1 cellular context compared by ENCODE assay signal in genomic region chr7:39721919-39722597, GRCh38.
TF ChIP-seq lines count a peak whose summit lies in the region.

No MANE protein-coding gene starts in this region.

TF ChIP-seq in K562, 482 proteins besides CTCF, POLR2A, EP300 and RAD21 (continued from another document and continues in another):
- TF ChIP-seq HMGXB4 (CRISPR knock-in tag; IDR thresholded peaks at IDR 0.05) (no peak), MAX (CRISPR knock-in tag; IDR thresholded peaks at IDR 0.05) (no peak), ARNT (IDR thresholded peaks at IDR 0.05) (peak in 1 of 2 experiments; percentile 21; a peak in 1 of 4 replicates), ZNF584 (CRISPR knock-in tag; IDR thresholded peaks at IDR 0.05; ENCODE audit: low read depth) (no peak), ZNF324 (CRISPR knock-in tag; IDR thresholded peaks at IDR 0.05) (no peak), RBM15 (IDR thresholded peaks at IDR 0.05; ENCODE audit: insufficient read depth, low read length) (no peak), MYC (IDR thresholded peaks at IDR 0.05; ENCODE audit: low read depth, low read length) (peak; percentile 85), MYC (CRISPR knock-in tag; IDR thresholded peaks at IDR 0.05; ENCODE audit: borderline replicate concordance, low read depth) (no peak), SLC30A9 (CRISPR knock-in tag; IDR thresholded peaks at IDR 0.05) (no peak), BRCA1 (IDR thresholded peaks at IDR 0.05) (no peak), BRCA1 (CRISPR knock-in tag; IDR thresholded peaks at IDR 0.05) (no peak), KLF10 (CRISPR knock-in tag; IDR thresholded peaks at IDR 0.05) (no peak), SIN3A (IDR thresholded peaks at IDR 0.05; ENCODE audit: borderline replicate concordance in 2 of 2, control insufficient read depth in 1 of 2, low read depth in 2 of 2, low read length in 2 of 2) (0 out of 4 replicates have a peak, but pooled peaks have one; percentile 35 to 39), HIVEP1 (CRISPR knock-in tag; IDR thresholded peaks at IDR 0.05) (no peak), ZNF444 (CRISPR knock-in tag; IDR thresholded peaks at IDR 0.05) (no peak), RAD51 (IDR thresholded peaks at IDR 0.05; ENCODE audit: borderline replicate concordance, low read depth) (no peak), ZNF778 (CRISPR knock-in tag; IDR thresholded peaks at IDR 0.05) (no peak), ZNF79 (CRISPR knock-in tag; IDR thresholded peaks at IDR 0.05; ENCODE audit: low read depth) (no peak), ZNF717 (CRISPR knock-in tag; IDR thresholded peaks at IDR 0.05) (no peak), ZNF592 (IDR thresholded peaks at IDR 0.05) (peak; percentile 69), ZFP36 (IDR thresholded peaks at IDR 0.05; ENCODE audit: low read depth, low read length, partially characterized antibody) (no peak), SFPQ (IDR thresholded peaks at IDR 0.05; ENCODE audit: low read depth, low read length) (no peak), ZNF76 (CRISPR knock-in tag; IDR thresholded peaks at IDR 0.05; ENCODE audit: borderline replicate concordance) (no peak), ZNF184 (CRISPR knock-in tag; IDR thresholded peaks at IDR 0.05) (no peak), ATF2 (CRISPR knock-in tag; IDR thresholded peaks at IDR 0.05) (no peak), THRAP3 (IDR thresholded peaks at IDR 0.05; ENCODE audit: borderline replicate concordance) (no peak), ZNF354B (CRISPR knock-in tag; IDR thresholded peaks at IDR 0.05) (0 out of 2 replicates have a peak, but pooled peaks have one; percentile 18), ZNF766 (CRISPR knock-in tag; conservative IDR thresholded peaks at IDR 0.05) (0 out of 2 replicates have a peak, but pooled peaks have one; percentile 45), ARHGAP35 (IDR thresholded peaks at IDR 0.05; ENCODE audit: partially characterized antibody) (no peak), CHAMP1 (IDR thresholded peaks at IDR 0.05) (no peak), TGIF2 (CRISPR knock-in tag; IDR thresholded peaks at IDR 0.05) (no peak), ZNF217 (CRISPR knock-in tag; IDR thresholded peaks at IDR 0.05) (no peak), NCOA2 (IDR thresholded peaks at IDR 0.05; ENCODE audit: partially characterized antibody in 2 of 2) (no peak), BRD4 (IDR thresholded peaks at IDR 0.05) (0 out of 2 replicates have a peak, but pooled peaks have one; percentile 52), ELF4 (CRISPR knock-in tag; IDR thresholded peaks at IDR 0.05) (no peak), NONO (IDR thresholded peaks at IDR 0.05; ENCODE audit: low read depth in 2 of 2, low read length in 1 of 2) (no peak)
- TF ChIP-seq, protein P1, sequence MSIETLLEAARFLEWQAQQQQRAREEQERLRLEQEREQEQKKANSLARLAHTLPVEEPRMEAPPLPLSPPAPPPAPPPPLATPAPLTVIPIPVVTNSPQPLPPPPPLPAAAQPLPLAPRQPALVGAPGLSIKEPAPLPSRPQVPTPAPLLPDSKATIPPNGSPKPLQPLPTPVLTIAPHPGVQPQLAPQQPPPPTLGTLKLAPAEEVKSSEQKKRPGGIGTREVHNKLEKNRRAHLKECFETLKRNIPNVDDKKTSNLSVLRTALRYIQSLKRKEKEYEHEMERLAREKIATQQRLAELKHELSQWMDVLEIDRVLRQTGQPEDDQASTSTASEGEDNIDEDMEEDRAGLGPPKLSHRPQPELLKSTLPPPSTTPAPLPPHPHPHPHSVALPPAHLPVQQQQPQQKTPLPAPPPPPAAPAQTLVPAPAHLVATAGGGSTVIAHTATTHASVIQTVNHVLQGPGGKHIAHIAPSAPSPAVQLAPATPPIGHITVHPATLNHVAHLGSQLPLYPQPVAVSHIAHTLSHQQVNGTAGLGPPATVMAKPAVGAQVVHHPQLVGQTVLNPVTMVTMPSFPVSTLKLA (conservative IDR thresholded peaks at IDR 0.05), result 0 out of 4 replicates have a peak, but pooled peaks of 1 of the 2 experiments have one; percentile 33
- TF ChIP-seq, protein P2, sequence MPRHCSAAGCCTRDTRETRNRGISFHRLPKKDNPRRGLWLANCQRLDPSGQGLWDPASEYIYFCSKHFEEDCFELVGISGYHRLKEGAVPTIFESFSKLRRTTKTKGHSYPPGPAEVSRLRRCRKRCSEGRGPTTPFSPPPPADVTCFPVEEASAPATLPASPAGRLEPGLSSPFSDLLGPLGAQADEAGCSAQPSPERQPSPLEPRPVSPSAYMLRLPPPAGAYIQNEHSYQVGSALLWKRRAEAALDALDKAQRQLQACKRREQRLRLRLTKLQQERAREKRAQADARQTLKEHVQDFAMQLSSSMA (CRISPR knock-in tag; IDR thresholded peaks at IDR 0.05), result no peak
- TF ChIP-seq, protein P3, sequence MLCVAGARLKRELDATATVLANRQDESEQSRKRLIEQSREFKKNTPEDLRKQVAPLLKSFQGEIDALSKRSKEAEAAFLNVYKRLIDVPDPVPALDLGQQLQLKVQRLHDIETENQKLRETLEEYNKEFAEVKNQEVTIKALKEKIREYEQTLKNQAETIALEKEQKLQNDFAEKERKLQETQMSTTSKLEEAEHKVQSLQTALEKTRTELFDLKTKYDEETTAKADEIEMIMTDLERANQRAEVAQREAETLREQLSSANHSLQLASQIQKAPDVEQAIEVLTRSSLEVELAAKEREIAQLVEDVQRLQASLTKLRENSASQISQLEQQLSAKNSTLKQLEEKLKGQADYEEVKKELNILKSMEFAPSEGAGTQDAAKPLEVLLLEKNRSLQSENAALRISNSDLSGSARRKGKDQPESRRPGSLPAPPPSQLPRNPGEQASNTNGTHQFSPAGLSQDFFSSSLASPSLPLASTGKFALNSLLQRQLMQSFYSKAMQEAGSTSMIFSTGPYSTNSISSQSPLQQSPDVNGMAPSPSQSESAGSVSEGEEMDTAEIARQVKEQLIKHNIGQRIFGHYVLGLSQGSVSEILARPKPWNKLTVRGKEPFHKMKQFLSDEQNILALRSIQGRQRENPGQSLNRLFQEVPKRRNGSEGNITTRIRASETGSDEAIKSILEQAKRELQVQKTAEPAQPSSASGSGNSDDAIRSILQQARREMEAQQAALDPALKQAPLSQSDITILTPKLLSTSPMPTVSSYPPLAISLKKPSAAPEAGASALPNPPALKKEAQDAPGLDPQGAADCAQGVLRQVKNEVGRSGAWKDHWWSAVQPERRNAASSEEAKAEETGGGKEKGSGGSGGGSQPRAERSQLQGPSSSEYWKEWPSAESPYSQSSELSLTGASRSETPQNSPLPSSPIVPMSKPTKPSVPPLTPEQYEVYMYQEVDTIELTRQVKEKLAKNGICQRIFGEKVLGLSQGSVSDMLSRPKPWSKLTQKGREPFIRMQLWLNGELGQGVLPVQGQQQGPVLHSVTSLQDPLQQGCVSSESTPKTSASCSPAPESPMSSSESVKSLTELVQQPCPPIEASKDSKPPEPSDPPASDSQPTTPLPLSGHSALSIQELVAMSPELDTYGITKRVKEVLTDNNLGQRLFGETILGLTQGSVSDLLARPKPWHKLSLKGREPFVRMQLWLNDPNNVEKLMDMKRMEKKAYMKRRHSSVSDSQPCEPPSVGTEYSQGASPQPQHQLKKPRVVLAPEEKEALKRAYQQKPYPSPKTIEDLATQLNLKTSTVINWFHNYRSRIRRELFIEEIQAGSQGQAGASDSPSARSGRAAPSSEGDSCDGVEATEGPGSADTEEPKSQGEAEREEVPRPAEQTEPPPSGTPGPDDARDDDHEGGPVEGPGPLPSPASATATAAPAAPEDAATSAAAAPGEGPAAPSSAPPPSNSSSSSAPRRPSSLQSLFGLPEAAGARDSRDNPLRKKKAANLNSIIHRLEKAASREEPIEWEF (CRISPR knock-in tag; IDR thresholded peaks at IDR 0.05), result no peak
- TF ChIP-seq, protein P4, sequence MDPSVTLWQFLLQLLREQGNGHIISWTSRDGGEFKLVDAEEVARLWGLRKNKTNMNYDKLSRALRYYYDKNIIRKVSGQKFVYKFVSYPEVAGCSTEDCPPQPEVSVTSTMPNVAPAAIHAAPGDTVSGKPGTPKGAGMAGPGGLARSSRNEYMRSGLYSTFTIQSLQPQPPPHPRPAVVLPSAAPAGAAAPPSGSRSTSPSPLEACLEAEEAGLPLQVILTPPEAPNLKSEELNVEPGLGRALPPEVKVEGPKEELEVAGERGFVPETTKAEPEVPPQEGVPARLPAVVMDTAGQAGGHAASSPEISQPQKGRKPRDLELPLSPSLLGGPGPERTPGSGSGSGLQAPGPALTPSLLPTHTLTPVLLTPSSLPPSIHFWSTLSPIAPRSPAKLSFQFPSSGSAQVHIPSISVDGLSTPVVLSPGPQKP (CRISPR knock-in tag; IDR thresholded peaks at IDR 0.05), result no peak
